In genomic region chr10:66748217-66748616, GRCh38 we compare ENCODE assay signal across 15 cellular contexts.
"Had no signal": no experiment of that assay in that cellular context is flagged by ENCODE, and none has a peak within 500 bp of the region (broad histone marks: within the 10 kb centered on the region; RNA-seq: fewer than 3 reads in every experiment).

No MANE protein-coding gene starts in this region.

- FAIRE-seq: bronchial epithelial cell, colon, kidney had no signal

- H3K4me3 ChIP-seq: gastrocnemius medialis, right lobe of liver, upper lobe of left lung had no signal

- ATAC-seq: gastrocnemius medialis, left ventricle myocardium superior, right lobe of liver had no signal

- H3K27ac ChIP-seq: gastrocnemius medialis, right lobe of liver, upper lobe of left lung had no signal

- H3K36me3 Mint-ChIP-seq: activated naive CD8-positive, alpha-beta T cell had no signal

- H3K27me3 ChIP-seq: gastrocnemius medialis, right lobe of liver, upper lobe of left lung had no signal

- H3K27ac Mint-ChIP-seq: activated CD4-positive, alpha-beta memory T cell treated with anti-CD3 and anti-CD28 coated beads, Interleukin-2, amount 10 ng/mL, durations not matched to agents 7 days and 5 days; activated naive CD8-positive, alpha-beta T cell; progenitor cell of endocrine pancreas; stimulated activated naive CD8-positive, alpha-beta T cell treated with anti-CD3 and anti-CD28 coated beads, Interleukin-15, Interleukin-2, amounts not matched to agents 100 ng/mL and 50 ng/mL, for 24 hours had no signal

- H3K4me3 Mint-ChIP-seq: activated CD4-positive, alpha-beta memory T cell treated with anti-CD3 and anti-CD28 coated beads, Interleukin-2, amount 10 ng/mL, durations not matched to agents 7 days and 5 days; activated naive CD8-positive, alpha-beta T cell; stimulated activated naive CD8-positive, alpha-beta T cell treated with anti-CD3 and anti-CD28 coated beads, Interleukin-15, Interleukin-2, amounts not matched to agents 100 ng/mL and 50 ng/mL, for 24 hours had no signal

- H3K4me1 Mint-ChIP-seq: activated CD4-positive, alpha-beta memory T cell treated with anti-CD3 and anti-CD28 coated beads, Interleukin-2, amount 10 ng/mL, durations not matched to agents 7 days and 5 days had no signal

- H3K4me1 ChIP-seq: right lobe of liver, upper lobe of left lung had no signal

- DNase-seq: activated CD4-positive, alpha-beta memory T cell treated with anti-CD3 and anti-CD28 coated beads, Interleukin-2, amount 10 ng/mL, durations not matched to agents 7 days and 5 days; activated gamma-delta T cell; activated T-cell treated with anti-CD3 and anti-CD28 coated beads, Interleukin-2, amount 50 U/mL, for 48 hours; gastrocnemius medialis; kidney; left ventricle myocardium superior; right lobe of liver; stimulated activated CD4-positive, alpha-beta T cell treated with anti-CD3 and anti-CD28 coated beads, Interleukin-2, amount 100 ng/mL, for 48 hours; stimulated activated CD8-positive, alpha-beta memory T cell treated with anti-CD3 and anti-CD28 coated beads, Interleukin-4, amount 100 ng/mL, for 48 hours; upper lobe of left lung had no signal

- H3K27me3 Mint-ChIP-seq: activated CD4-positive, alpha-beta memory T cell treated with anti-CD3 and anti-CD28 coated beads, Interleukin-2, amount 10 ng/mL, durations not matched to agents 7 days and 5 days; activated naive CD8-positive, alpha-beta T cell; progenitor cell of endocrine pancreas; stimulated activated naive CD8-positive, alpha-beta T cell treated with anti-CD3 and anti-CD28 coated beads, Interleukin-15, Interleukin-2, amounts not matched to agents 100 ng/mL and 50 ng/mL, for 24 hours had no signal

- H3K9me3 ChIP-seq: gastrocnemius medialis, right lobe of liver, upper lobe of left lung had no signal

- H3K36me3 ChIP-seq: gastrocnemius medialis, right lobe of liver, upper lobe of left lung had no signal
